14 cellular contexts compared by ENCODE assay signal in genomic region chr17:64554028-64554637, GRCh38.
"Had no signal": no experiment of that assay in that cellular context is flagged by ENCODE, and none has a peak within 500 bp of the region (broad histone marks: within the 10 kb centered on the region; RNA-seq: fewer than 3 reads in every experiment).

No MANE protein-coding gene starts in this region.

- H3K27ac ChIP-seq: esophagus muscularis mucosa, parathyroid adenoma, right atrium auricular region, skin epidermis, tibial artery, VCaP had no signal

- ATAC-seq: left lobe of liver had no signal

- H2AFZ ChIP-seq: parathyroid adenoma had no signal

- H3K9me3 ChIP-seq: esophagus muscularis mucosa, right atrium auricular region, tibial artery had no signal

- H3K4me1 ChIP-seq: parathyroid adenoma, right atrium auricular region, tibial artery had no signal

- FAIRE-seq: endometrium had no signal

- H3K27me3 ChIP-seq: esophagus muscularis mucosa, right atrium auricular region, tibial artery had no signal

- H3K9ac ChIP-seq: parathyroid adenoma had no signal

- H3K79me2 ChIP-seq: parathyroid adenoma had no signal

- H3K4me3 ChIP-seq: esophagus muscularis mucosa, right atrium auricular region, skin epidermis, tibial artery had no signal

- DNase-seq: activated CD4-positive, alpha-beta T cell treated with anti-CD3 and anti-CD28 coated beads for 48 hours; activated gamma-delta T cell; amygdala; foreskin fibroblast; SW 1271; T-helper 9 cell; tibial artery had no signal
